13 cellular contexts compared by ENCODE assay signal in genomic region chr1:180643693-180644092, GRCh38. TPM values are rescaled to one million over a fixed set of nuclear protein-coding genes. Genes with fewer than 3 reads are reported as not detected.
DNase-seq lines count a peak whose midpoint lies in the region; ATAC-seq and TF ChIP-seq lines count a peak whose summit lies in the region.
"Had no signal": no experiment of that assay in that cellular context is flagged by ENCODE, and none has a peak within 500 bp of the region (broad histone marks: within the 10 kb centered on the region; RNA-seq: fewer than 3 reads in every experiment).

No MANE protein-coding gene starts in this region.

- TF ChIP-seq CTCF in fibroblast of mammary gland (conservative IDR thresholded peaks at IDR 0.05; ENCODE audit: control insufficient read depth, insufficient read depth, low read depth, low read length), result no peak

- no peak overlapping the region for H3K4me3 ChIP-seq in fibroblast of mammary gland (ENCODE audit: control insufficient read depth, low read depth, low read length)
- H3K4me3 ChIP-seq: SK-N-MC had no signal

- intact Hi-C loops in Right ventricle myocardium inferior (cut with DNase I), result no loop called here
- intact Hi-C loops in cardiac septum (cut with DNase I), result no loop called here

- DNase-seq in Right ventricle myocardium inferior (ENCODE audit: missing footprints), result no peak
- DNase-seq in cardiac septum (ENCODE audit: low spot score), result no peak
- peak; percentile 54 for DNase-seq in NCI-H2227 (lab: John Stamatoyannopoulos, UW; ENCODE audit: unreplicated experiment)
- DNase-seq in fibroblast of mammary gland (ENCODE audit: low read depth), result peak; percentile 72
- DNase-seq in CD1c-positive myeloid dendritic cell (ENCODE audit: extremely low spot score), result no peak
- DNase-seq in activated T-cell treated with anti-CD3 and anti-CD28 coated beads, Interleukin-2, amount 50 U/mL, for 48 hours, result no peak
- no peak for DNase-seq in GDM1 (lab: John Stamatoyannopoulos, UW)
- DNase-seq: AML-193, NCI-H524 treated with DMSO at 0.1 percent for 48 hours, small intestine had no signal

- ATAC-seq in Right ventricle myocardium inferior (peak; percentile 48), GM19455 (IDR thresholded peaks at IDR 0.05; ENCODE audit: unreplicated experiment) (no peak)
- ATAC-seq: activated CD4-positive, CD25-positive, alpha-beta regulatory T cell treated with anti-CD3 and anti-CD28 coated beads, Interleukin-2, amount 50 U/mL, for 24 hours had no signal

RNA-seq across cellular contexts. Expression of gene XPR1, which starts 11.9 kb away (rescaled TPM):
- total RNA-seq in Right ventricle myocardium inferior, result 35.8 TPM
- 147 TPM for total RNA-seq in cardiac septum

Comparison
In these comparisons a context has a peak if more than half of its experiments do, and no peak if none do; other contexts are left out.
1. DNase-seq: peak in NCI-H2227 (single experiment) and fibroblast of mammary gland (single experiment); none in Right ventricle myocardium inferior (single experiment), cardiac septum (single experiment), CD1c-positive myeloid dendritic cell (single experiment), activated T-cell treated with anti-CD3 and anti-CD28 coated beads, Interleukin-2, amount 50 U/mL, for 48 hours (0 of 2) and GDM1 (single experiment).